ENCODE assay signal across 8 cellular contexts in the genomic region with DNA sequence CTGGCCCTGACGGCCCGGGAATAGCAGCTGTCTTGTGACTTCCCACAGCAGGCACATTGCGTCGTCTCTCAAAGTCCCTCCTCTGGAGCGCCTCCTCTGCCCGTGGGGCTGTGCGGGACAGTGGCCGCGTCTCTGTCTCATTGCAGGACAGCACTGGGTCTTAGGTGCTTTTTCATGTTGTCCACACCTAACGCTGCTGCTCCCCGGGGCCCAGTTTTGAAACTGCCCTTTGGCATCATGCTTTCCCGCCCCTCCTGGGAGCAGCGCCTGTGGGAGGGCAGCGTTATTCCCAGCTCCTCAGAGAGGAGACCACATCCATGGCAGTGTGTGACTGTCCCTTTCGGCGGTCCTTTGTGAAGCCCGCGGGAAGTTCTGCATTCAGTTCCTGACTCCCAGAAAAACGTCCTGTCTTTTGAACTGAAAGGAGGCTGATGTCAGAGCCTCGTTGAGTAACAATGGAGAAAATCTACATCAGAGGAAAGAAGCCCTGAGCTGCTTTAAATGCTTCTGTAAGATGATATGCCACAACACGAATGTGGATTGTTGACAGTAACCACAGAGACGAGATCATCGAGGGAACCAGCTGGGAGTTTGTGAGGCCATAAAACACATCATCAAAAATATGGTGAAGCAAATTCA.
A peak's percentile ranks its signal among the peaks of the same experiment; 100 is the strongest.
DNase-seq lines count a peak whose midpoint lies in the region; ATAC-seq, FAIRE-seq and TF ChIP-seq lines count a peak whose summit lies in the region.

No MANE protein-coding gene starts in this region.

- H3K36me3 ChIP-seq in psoas muscle (ENCODE audit: insufficient read depth in 1 of 2, low read depth in 1 of 2) (peaks cover 0 to 2% of the 10 kb centered on the region in 2 donors), testis (ENCODE audit: low read depth, missing control alignments) (no peaks in the 10 kb centered on the region)
- H3K36me3 ChIP-seq in CD8-positive, alpha-beta memory T cell (ENCODE audit: insufficient read depth, low read length), result no peaks in the 10 kb centered on the region

- DNase-seq in HTR-8/SVneo (ENCODE audit: insufficient read length, low spot score) (peak; percentile 31), RWPE1 (ENCODE audit: low spot score) (peak; percentile 41), glutamatergic neuron (peak; percentile 30), psoas muscle (peak; percentile 48 to 73), testis (no peak), frontal cortex (ENCODE audit: low spot score in 2 of 2) (no peak), HuH-7.5 (ENCODE audit: low spot score) (no peak)
- DNase-seq in CD8-positive, alpha-beta memory T cell, result no peak

- H3K27ac ChIP-seq in RWPE1 (peak overlapping the region; percentile 91), psoas muscle (peak overlapping the region; percentile 77), testis (no peak overlapping the region)
- H3K27ac ChIP-seq in CD8-positive, alpha-beta memory T cell (ENCODE audit: low read depth, low read length), result no peak overlapping the region

- H3K9me3 ChIP-seq in psoas muscle (no peaks in the 10 kb centered on the region), testis (no peaks in the 10 kb centered on the region)
- H3K9me3 ChIP-seq in CD8-positive, alpha-beta memory T cell (ENCODE audit: low read length), result no peaks in the 10 kb centered on the region

- H3K27ac Mint-ChIP-seq in glutamatergic neuron (ENCODE audit: unreplicated experiment), result no peak overlapping the region
- no peak overlapping the region for H3K27ac Mint-ChIP-seq in CD8-positive, alpha-beta memory T cell

- POLR2A ChIA-PET in RWPE1 (lab: Yijun Ruan, JAX; ENCODE audit: low non-redundant PET), result no interaction called here
- POLR2A ChIA-PET in CD8-positive, alpha-beta memory T cell (lab: Charles Lee), result no interaction called here

- no peak overlapping the region for H3K4me3 Mint-ChIP-seq in glutamatergic neuron (ENCODE audit: unreplicated experiment)
- no peak overlapping the region for H3K4me3 Mint-ChIP-seq in CD8-positive, alpha-beta memory T cell

- peaks cover 13% of the 10 kb centered on the region for H3K4me1 Mint-ChIP-seq in glutamatergic neuron (ENCODE audit: low read depth, unreplicated experiment)
- peaks cover 12 to 29% (median 26%) of the 10 kb centered on the region in 3 donors for H3K4me1 Mint-ChIP-seq in CD8-positive, alpha-beta memory T cell

- H3K4me1 ChIP-seq in psoas muscle, result peaks cover 49% of the 10 kb centered on the region
- H3K4me1 ChIP-seq in testis, result peaks cover 8% of the 10 kb centered on the region
- H3K4me1 ChIP-seq in CD8-positive, alpha-beta memory T cell (ENCODE audit: insufficient read depth, low read length), result peaks cover 12% of the 10 kb centered on the region

- ATAC-seq in psoas muscle, result peak; percentile 81 to 85 (median 83)

- intact Hi-C loops in psoas muscle (cut with DNase I) (no loop called here), testis (cut with DNase I; ENCODE audit: low total_unique reads) (no loop called here)

- H3K9me3 Mint-ChIP-seq in glutamatergic neuron (ENCODE audit: unreplicated experiment), result peaks cover 11% of the 10 kb centered on the region
- peaks cover 0 to 9% (median 2%) of the 10 kb centered on the region in 5 donors for H3K9me3 Mint-ChIP-seq in CD8-positive, alpha-beta memory T cell

- TF ChIP-seq CTCF in RWPE1 (conservative IDR thresholded peaks at IDR 0.05; ENCODE audit: low read depth) (no peak), glutamatergic neuron (IDR thresholded peaks at IDR 0.05; ENCODE audit: partially characterized antibody, unreplicated experiment) (no peak), psoas muscle (IDR thresholded peaks at IDR 0.05) (no peak), testis (IDR thresholded peaks at IDR 0.05) (no peak)

- CTCF ChIA-PET in RWPE1 (lab: Yijun Ruan, JAX), result no interaction called here
- CTCF ChIA-PET in CD8-positive, alpha-beta memory T cell (lab: Charles Lee), result no interaction called here

- TF ChIP-seq POLR2A in testis (IDR thresholded peaks at IDR 0.05), result no peak

- H3K4me3 ChIP-seq in psoas muscle, result peak overlapping the region; percentile 54
- no peak overlapping the region for H3K4me3 ChIP-seq in testis
- no peak overlapping the region for H3K4me3 ChIP-seq in CD8-positive, alpha-beta memory T cell (ENCODE audit: low read length)

- H3K27me3 ChIP-seq in psoas muscle (ENCODE audit: insufficient read depth in 3 of 3, low read length in 2 of 3) (no peaks in the 10 kb centered on the region), testis (no peaks in the 10 kb centered on the region)
- no peaks in the 10 kb centered on the region for H3K27me3 ChIP-seq in CD8-positive, alpha-beta memory T cell (ENCODE audit: insufficient read depth, low read length, poor library complexity, severe bottlenecking)

- peaks cover 14% of the 10 kb centered on the region for H3K36me3 Mint-ChIP-seq in glutamatergic neuron (ENCODE audit: unreplicated experiment)
- peaks cover 12 to 20% (median 14%) of the 10 kb centered on the region in 3 donors for H3K36me3 Mint-ChIP-seq in CD8-positive, alpha-beta memory T cell

- H3K27me3 Mint-ChIP-seq in glutamatergic neuron (ENCODE audit: unreplicated experiment), result peaks cover 12% of the 10 kb centered on the region
- no peaks in the 10 kb centered on the region for H3K27me3 Mint-ChIP-seq in CD8-positive, alpha-beta memory T cell

- 4 to 10% (median 8%) methylated on average over 23 of the region's 23 CpGs for WGBS in psoas muscle, 3 donors
- 62 to 69% methylated on average over 23 of the region's 23 CpGs for WGBS in testis, 2 donors

- FAIRE-seq in HTR-8/SVneo (lab: Jason Lieb, UNC) (no peak), frontal cortex (lab: Jason Lieb, UNC) (no peak)

Comparison
In these comparisons a context has a peak if more than half of its experiments do, and no peak if none do; other contexts are left out.
1. DNase-seq: peak in HTR-8/SVneo (single experiment), RWPE1 (single experiment), glutamatergic neuron (single experiment) and psoas muscle (2 of 2); none in testis (single experiment), CD8-positive, alpha-beta memory T cell (0 of 5), frontal cortex (0 of 2) and HuH-7.5 (single experiment).
2. H3K27ac ChIP-seq: peak in RWPE1 (single experiment) and psoas muscle (single experiment); none in testis (0 of 2) and CD8-positive, alpha-beta memory T cell (single experiment).